8 cellular contexts compared by ENCODE assay signal in the genomic region with DNA sequence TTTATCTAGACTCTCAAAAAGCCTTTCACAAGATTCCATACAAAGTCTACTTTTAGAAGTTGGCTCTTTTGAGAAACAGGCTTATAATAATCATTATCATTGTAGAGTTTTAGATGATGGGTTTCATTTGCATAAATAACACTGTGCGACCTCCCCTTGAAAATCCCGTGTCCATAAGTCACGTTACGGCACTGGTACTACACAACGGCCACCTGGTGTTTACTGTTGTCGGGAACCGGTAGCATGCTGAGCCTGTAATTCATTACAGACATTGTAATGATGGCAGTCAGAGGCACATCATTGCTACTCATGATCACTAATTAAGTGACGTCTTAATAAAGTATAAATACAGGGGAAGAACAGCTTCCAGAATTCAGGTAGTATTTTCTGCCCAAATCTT. TPM values are rescaled to one million over a fixed set of nuclear protein-coding genes. Genes with fewer than 3 reads are reported as not detected.
DNase-seq lines count a peak whose midpoint lies in the region; ATAC-seq lines count a peak whose summit lies in the region.
"Not testable (repeated sequence)": the region's sequence is repeated elsewhere in the genome, so short reads cannot be mapped to it uniquely, and the experiment has no call there.
"Had no signal": no experiment of that assay in that cellular context is flagged by ENCODE, and none has a peak within 500 bp of the region (broad histone marks: within the 10 kb centered on the region; RNA-seq: fewer than 3 reads in every experiment).

No MANE protein-coding gene starts in this region.

- peak overlapping the region; percentile 16 to 56 (median 50) for H3K27ac Mint-ChIP-seq in CD4-positive, CD25-positive, alpha-beta regulatory T cell
- peak overlapping the region; percentile 76 for H3K27ac Mint-ChIP-seq in T-helper 1 cell treated with Interleukin-12 subunit alpha and Interleukin-12 subunit beta and Interleukin-4 antibody, amounts not matched to agents 30 μg/mL and 1 μg/mL, for 36 hours

- H3K27me3 Mint-ChIP-seq in CD4-positive, CD25-positive, alpha-beta regulatory T cell; T-helper 1 cell treated with Interleukin-12 subunit alpha and Interleukin-12 subunit beta and Interleukin-4 antibody, amounts not matched to agents 30 μg/mL and 1 μg/mL, for 36 hours (ENCODE audit: low read depth): not testable (repeated sequence)

- H3K4me3 Mint-ChIP-seq in CD4-positive, CD25-positive, alpha-beta regulatory T cell; T-helper 1 cell treated with Interleukin-12 subunit alpha and Interleukin-12 subunit beta and Interleukin-4 antibody, amounts not matched to agents 30 μg/mL and 1 μg/mL, for 36 hours: not testable (repeated sequence)

- H3K27ac ChIP-seq in CD4-positive, CD25-positive, alpha-beta regulatory T cell (ENCODE audit: insufficient read depth, low read length, poor library complexity, severe bottlenecking) = not testable (repeated sequence)

- H3K36me3 Mint-ChIP-seq in CD4-positive, CD25-positive, alpha-beta regulatory T cell; T-helper 1 cell treated with Interleukin-12 subunit alpha and Interleukin-12 subunit beta and Interleukin-4 antibody, amounts not matched to agents 30 μg/mL and 1 μg/mL, for 36 hours (ENCODE audit: low read depth): not testable (repeated sequence)

- peaks cover 9 to 55% (median 28%) of the 10 kb centered on the region in 4 donors for H3K4me1 Mint-ChIP-seq in CD4-positive, CD25-positive, alpha-beta regulatory T cell
- peaks cover 27% of the 10 kb centered on the region for H3K4me1 Mint-ChIP-seq in T-helper 1 cell treated with Interleukin-12 subunit alpha and Interleukin-12 subunit beta and Interleukin-4 antibody, amounts not matched to agents 30 μg/mL and 1 μg/mL, for 36 hours (ENCODE audit: low read depth)

- not testable (repeated sequence) for H3K9me3 ChIP-seq in CD4-positive, CD25-positive, alpha-beta regulatory T cell (ENCODE audit: control insufficient read depth in 2 of 2, low read length in 2 of 2)

- not testable (repeated sequence) for H3K27me3 ChIP-seq in CD4-positive, CD25-positive, alpha-beta regulatory T cell (ENCODE audit: control insufficient read depth, insufficient read depth, low read length)

- H3K9me3 Mint-ChIP-seq in CD4-positive, CD25-positive, alpha-beta regulatory T cell; T-helper 1 cell treated with Interleukin-12 subunit alpha and Interleukin-12 subunit beta and Interleukin-4 antibody, amounts not matched to agents 30 μg/mL and 1 μg/mL, for 36 hours: not testable (repeated sequence)

- not testable (repeated sequence) for DNase-seq in CD4-positive, CD25-positive, alpha-beta regulatory T cell
- DNase-seq in NAMALWA (ENCODE audit: low spot score) (peak; percentile 65), NCI-H146 treated with DMSO at 0.1 percent for 48 hours (lab: John Stamatoyannopoulos, UW; ENCODE audit: unreplicated experiment) (peak; percentile 15), NCI-H510A treated with DMSO at 0.1 percent for 48 hours (lab: John Stamatoyannopoulos, UW) (peak; percentile 36), NCI-H82 (lab: John Stamatoyannopoulos, UW) (peak; percentile 12), germinal center (ENCODE audit: low spot score) (peak; percentile 30)

- ATAC-seq in CD4-positive, CD25-positive, alpha-beta regulatory T cell (ENCODE audit: low read depth in 2 of 2) = not testable (repeated sequence)

- not testable (repeated sequence) for H3K36me3 ChIP-seq in CD4-positive, CD25-positive, alpha-beta regulatory T cell (ENCODE audit: control insufficient read depth, insufficient read depth, low read length)

- H3K4me1 ChIP-seq in CD4-positive, CD25-positive, alpha-beta regulatory T cell (ENCODE audit: control insufficient read depth, insufficient read depth, low read length, poor library complexity, severe bottlenecking) = peaks cover 22% of the 10 kb centered on the region

- H3K4me3 ChIP-seq in CD4-positive, CD25-positive, alpha-beta regulatory T cell (ENCODE audit: low read depth, low read length) = not testable (repeated sequence)

RNA-seq across cellular contexts. Expression of a gene that starts 24.7 kb away (rescaled TPM):
- total RNA-seq in CD4-positive, CD25-positive, alpha-beta regulatory T cell = 48.9 TPM
- polyA plus RNA-seq in CD4-positive, CD25-positive, alpha-beta regulatory T cell = 1 to 10 TPM; 3.2 to 5.1 (median 4.1) TPM

RNA-seq across cellular contexts. Expression of a gene that starts 31.5 kb away (rescaled TPM):
- 8.2 TPM for total RNA-seq in CD4-positive, CD25-positive, alpha-beta regulatory T cell
- polyA plus RNA-seq in CD4-positive, CD25-positive, alpha-beta regulatory T cell = under 1 TPM in 3 of 4 donors, not detected in 1; 0.14 to 0.79 (median 0.41) TPM
- total RNA-seq: G401 had no signal
